ENCODE assay signal across 12 cellular contexts in the genomic region with DNA sequence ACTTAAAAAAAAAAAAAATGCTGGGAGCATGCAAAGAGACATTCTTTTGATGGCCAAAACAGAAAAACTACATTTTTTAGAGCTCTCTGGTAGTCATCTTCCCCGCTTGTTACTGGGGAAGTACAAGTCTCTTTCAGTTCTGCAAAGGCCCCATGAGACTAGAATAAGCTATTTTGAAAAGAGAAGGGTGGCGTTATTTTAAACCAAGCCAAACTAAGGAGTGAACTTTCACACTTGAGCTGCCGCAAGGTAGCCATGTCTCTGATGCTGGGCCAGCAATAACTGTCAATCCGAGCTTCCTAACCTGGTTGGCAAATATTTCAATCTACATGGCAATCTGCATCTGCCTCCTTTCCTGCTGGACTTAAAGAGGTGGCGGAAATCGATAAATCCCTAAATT.
DNase-seq lines count a peak whose midpoint lies in the region; ATAC-seq and TF ChIP-seq lines count a peak whose summit lies in the region.
"Had no signal": no experiment of that assay in that cellular context is flagged by ENCODE, and none has a peak within 500 bp of the region (broad histone marks: within the 10 kb centered on the region; RNA-seq: fewer than 3 reads in every experiment).

No MANE protein-coding gene starts in this region.

- no peaks in the 10 kb centered on the region for H3K9me3 ChIP-seq in mucosa of descending colon

- POLR2A ChIA-PET in T-cell (lab: Charles Lee): interaction anchor here (0.6 to 0.7 kb wide), 3 partner anchors 18 to 68 kb away, joined by 3 to 5 read pairs (median 4); no protein-coding TSS in a partner anchor

- ATAC-seq in GM18870 (IDR thresholded peaks at IDR 0.05; ENCODE audit: unreplicated experiment): peak; percentile 90
- peak; percentile 98 for ATAC-seq in GM21786 (IDR thresholded peaks at IDR 0.05; ENCODE audit: unreplicated experiment)
- peak; percentile 96 for ATAC-seq in HG03432 (IDR thresholded peaks at IDR 0.05; ENCODE audit: unreplicated experiment)
- ATAC-seq in mucosa of descending colon: peak; percentile 56
- no peak for ATAC-seq in T-cell (replicated peaks in 1 of 4)

- H3K36me3 Mint-ChIP-seq in T-cell: peaks cover 61% of the 10 kb centered on the region
- H3K36me3 Mint-ChIP-seq in Calu3 (ENCODE audit: insufficient read depth, unreplicated experiment): no peaks in the 10 kb centered on the region

- H3K4me1 ChIP-seq in mucosa of descending colon (ENCODE audit: low read depth): no peaks in the 10 kb centered on the region

- TF ChIP-seq CTCF in mucosa of descending colon (IDR thresholded peaks at IDR 0.05) (no peak), Calu3 (IDR thresholded peaks at IDR 0.05; ENCODE audit: unreplicated experiment) (no peak)

- H3K36me3 ChIP-seq in mucosa of descending colon (ENCODE audit: low read depth): no peaks in the 10 kb centered on the region

- no TSS peak for BruUV-seq in Calu3 (replicated peaks; lab: Mats Ljungman, UMichigan)

- no peaks in the 10 kb centered on the region for H3K27me3 Mint-ChIP-seq in T-cell
- H3K27me3 Mint-ChIP-seq in Calu3 (ENCODE audit: unreplicated experiment): no peaks in the 10 kb centered on the region

- H3K4me1 Mint-ChIP-seq in T-cell (peaks cover 15 to 34% (median 21%) of the 10 kb centered on the region in 3 donors), Calu3 (ENCODE audit: low read depth, unreplicated experiment) (no peaks in the 10 kb centered on the region)

- no peak overlapping the region for H3K4me3 Mint-ChIP-seq in T-cell
- H3K4me3 Mint-ChIP-seq in Calu3 (ENCODE audit: low read depth, unreplicated experiment): no peak overlapping the region

- no peak for DNase-seq in mucosa of descending colon
- DNase-seq in middle frontal gyrus (ENCODE audit: extremely low spot score, low spot score): no peak
- no peak for DNase-seq in iPS-NIHi11 (ENCODE audit: low spot score)
- no peak for DNase-seq in T-cell
- DNase-seq in Calu3: no peak
- DNase-seq: DND-41; midbrain; NCI-H2029; stimulated activated naive CD4-positive, alpha-beta T cell treated with Interleukin-2 at 50 U/mL for 16 hours had no signal

- H3K27ac Mint-ChIP-seq in T-cell (peak overlapping the region in 1 of 2 donors; percentile 63), Calu3 (ENCODE audit: unreplicated experiment) (no peak overlapping the region)

- CTCF ChIA-PET in T-cell (lab: Charles Lee) (no interaction called here), Calu3 (lab: Charles Lee) (no interaction called here)

- H3K4me3 ChIP-seq in mucosa of descending colon: no peak overlapping the region

- H3K9me3 Mint-ChIP-seq in T-cell: peaks cover 0 to 3% (median 0%) of the 10 kb centered on the region in 3 donors
- no peaks in the 10 kb centered on the region for H3K9me3 Mint-ChIP-seq in Calu3 (ENCODE audit: low read depth, unreplicated experiment)

- intact Hi-C loops in mucosa of descending colon (cut with DNase I, micrococcal nuclease): no loop called here
- intact Hi-C loops in Calu3 (cut with micrococcal nuclease; ENCODE audit: unreplicated experiment): no loop called here

Comparison
In these comparisons a context has a peak if more than half of its experiments do, and no peak if none do; other contexts are left out.
1. ATAC-seq: peak in GM18870 (single experiment), GM21786 (single experiment), HG03432 (single experiment) and mucosa of descending colon (single experiment); none in T-cell (0 of 4).